ENCODE assay signal across 9 cellular contexts in genomic region chr17:49575524-49576120, GRCh38. TPM values are rescaled to one million over a fixed set of nuclear protein-coding genes. Genes with fewer than 3 reads are reported as not detected.
DNase-seq lines count a peak whose midpoint lies in the region; ATAC-seq and TF ChIP-seq lines count a peak whose summit lies in the region.
"Had no signal": no experiment of that assay in that cellular context is flagged by ENCODE, and none has a peak within 500 bp of the region (broad histone marks: within the 10 kb centered on the region; RNA-seq: fewer than 3 reads in every experiment).

Gene NXPH3, plus strand, starts transcription at chr17:49575871. Its CDS starts 349 bp downstream, at chr17:49576220.

- DNase-seq in NCI-H1436 (lab: John Stamatoyannopoulos, UW) (peak; percentile 72), NCI-H1436 treated with DMSO at 0.1 percent for 48 hours (lab: John Stamatoyannopoulos, UW) (no peak), NCI-H226 (peak; percentile 47), epithelial cell of esophagus (ENCODE audit: low read depth) (peak; percentile 66), naive B cell (peak; percentile 39), HCEC 1CT (no peak)
- DNase-seq in activated CD8-positive, alpha-beta memory T cell treated with anti-CD3 and anti-CD28 coated beads, Interleukin-2, amount 10 ng/mL, durations not matched to agents 7 days and 5 days: peak; percentile 75

- H3K4me1 Mint-ChIP-seq in activated CD8-positive, alpha-beta memory T cell treated with anti-CD3 and anti-CD28 coated beads, Interleukin-2, amount 10 ng/mL, durations not matched to agents 7 days and 5 days: peaks cover 22% of the 10 kb centered on the region
- peaks cover 13 to 27% (median 15%) of the 10 kb centered on the region in 3 donors for H3K4me1 Mint-ChIP-seq in naive B cell
- peaks cover 29% of the 10 kb centered on the region for H3K4me1 Mint-ChIP-seq in stimulated activated naive CD8-positive, alpha-beta T cell treated with anti-CD3 and anti-CD28 coated beads, Interleukin-15, Interleukin-2, amounts not matched to agents 100 ng/mL and 50 ng/mL, for 24 hours (ENCODE audit: low read depth)

- H3K27ac Mint-ChIP-seq in activated CD8-positive, alpha-beta memory T cell treated with anti-CD3 and anti-CD28 coated beads, Interleukin-2, amount 10 ng/mL, durations not matched to agents 7 days and 5 days: no peak within 1 kb of the TSS
- H3K27ac Mint-ChIP-seq in naive B cell: no peak within 1 kb of the TSS
- no peak within 1 kb of the TSS for H3K27ac Mint-ChIP-seq in stimulated activated naive CD8-positive, alpha-beta T cell treated with anti-CD3 and anti-CD28 coated beads, Interleukin-15, Interleukin-2, amounts not matched to agents 100 ng/mL and 50 ng/mL, for 24 hours

- H3K36me3 Mint-ChIP-seq in activated CD8-positive, alpha-beta memory T cell treated with anti-CD3 and anti-CD28 coated beads, Interleukin-2, amount 10 ng/mL, durations not matched to agents 7 days and 5 days: no peaks in the 10 kb centered on the region
- no peaks in the 10 kb centered on the region for H3K36me3 Mint-ChIP-seq in naive B cell
- H3K36me3 Mint-ChIP-seq in stimulated activated naive CD8-positive, alpha-beta T cell treated with anti-CD3 and anti-CD28 coated beads, Interleukin-15, Interleukin-2, amounts not matched to agents 100 ng/mL and 50 ng/mL, for 24 hours (ENCODE audit: low read depth): no peaks in the 10 kb centered on the region

- peaks cover 65% of the 10 kb centered on the region for H3K27me3 Mint-ChIP-seq in activated CD8-positive, alpha-beta memory T cell treated with anti-CD3 and anti-CD28 coated beads, Interleukin-2, amount 10 ng/mL, durations not matched to agents 7 days and 5 days
- peaks cover 41 to 81% (median 73%) of the 10 kb centered on the region in 3 donors for H3K27me3 Mint-ChIP-seq in naive B cell
- peaks cover 47% of the 10 kb centered on the region for H3K27me3 Mint-ChIP-seq in stimulated activated naive CD8-positive, alpha-beta T cell treated with anti-CD3 and anti-CD28 coated beads, Interleukin-15, Interleukin-2, amounts not matched to agents 100 ng/mL and 50 ng/mL, for 24 hours

- peak within 1 kb of the TSS; percentile 55 for H3K4me3 ChIP-seq in epithelial cell of esophagus (ENCODE audit: low read length)

- CTCF ChIA-PET in activated CD8-positive, alpha-beta memory T cell treated with anti-CD3 and anti-CD28 coated beads, Interleukin-2, amount 10 ng/mL, durations not matched to agents 7 days and 5 days (lab: Charles Lee): interaction anchor here (0.7 to 14.5 kb wide), 13 partner anchors 10 to 422 kb away, joined by 3 to 734 read pairs (median 6); partner anchors contain the start of gene SLC35B1

- no peak for TF ChIP-seq CTCF in epithelial cell of esophagus (IDR thresholded peaks at IDR 0.05; ENCODE audit: insufficient read depth, low read depth, low read length, missing control alignments)

- H3K4me3 Mint-ChIP-seq in activated CD8-positive, alpha-beta memory T cell treated with anti-CD3 and anti-CD28 coated beads, Interleukin-2, amount 10 ng/mL, durations not matched to agents 7 days and 5 days: peak within 1 kb of the TSS; percentile 64
- H3K4me3 Mint-ChIP-seq in naive B cell: peak within 1 kb of the TSS; percentile 30 to 84 (median 80)
- peak within 1 kb of the TSS; percentile 71 for H3K4me3 Mint-ChIP-seq in stimulated activated naive CD8-positive, alpha-beta T cell treated with anti-CD3 and anti-CD28 coated beads, Interleukin-15, Interleukin-2, amounts not matched to agents 100 ng/mL and 50 ng/mL, for 24 hours

- no peaks in the 10 kb centered on the region for H3K9me3 Mint-ChIP-seq in activated CD8-positive, alpha-beta memory T cell treated with anti-CD3 and anti-CD28 coated beads, Interleukin-2, amount 10 ng/mL, durations not matched to agents 7 days and 5 days (ENCODE audit: low read depth)
- H3K9me3 Mint-ChIP-seq in naive B cell: no peaks in the 10 kb centered on the region
- H3K9me3 Mint-ChIP-seq in stimulated activated naive CD8-positive, alpha-beta T cell treated with anti-CD3 and anti-CD28 coated beads, Interleukin-15, Interleukin-2, amounts not matched to agents 100 ng/mL and 50 ng/mL, for 24 hours: no peaks in the 10 kb centered on the region

- peak; percentile 94 for ATAC-seq in activated CD8-positive, alpha-beta memory T cell treated with anti-CD3 and anti-CD28 coated beads, Interleukin-2, amount 10 ng/mL, durations not matched to agents 7 days and 5 days
- peak; percentile 77 to 79 for ATAC-seq in naive B cell (ENCODE audit: low read depth in 2 of 2)

RNA-seq across cellular contexts. Expression of gene NXPH3, which starts in this region (rescaled TPM):
- under 1 TPM in 1 of 2 experiments, not detected in 1; 0.09 TPM for total RNA-seq in activated CD8-positive, alpha-beta memory T cell treated with anti-CD3 and anti-CD28 coated beads, Interleukin-2, amount 10 ng/mL, durations not matched to agents 7 days and 5 days
- polyA plus RNA-seq in naive B cell (ENCODE audit: low read depth in 6 of 6): not detected
- total RNA-seq: mononuclear cell had no signal

Comparison
In these comparisons a context has a peak if more than half of its experiments do, and no peak if none do; other contexts are left out.
1. DNase-seq: peak in NCI-H1436 (single experiment), NCI-H226 (single experiment) and epithelial cell of esophagus (single experiment); none in NCI-H1436 treated with DMSO at 0.1 percent for 48 hours (single experiment) and HCEC 1CT (single experiment).
2. Peak in DNase-seq and ATAC-seq in activated CD8-positive, alpha-beta memory T cell treated with anti-CD3 and anti-CD28 coated beads, Interleukin-2, amount 10 ng/mL, durations not matched to agents 7 days and 5 days; RNA of the gene not detected or under 1 TPM.
3. Peak in DNase-seq and ATAC-seq in naive B cell; RNA of the gene not detected or under 1 TPM.
4. Peak in every context shown above with its lines, with median percentiles within 50 percentile points of each other: H3K4me3 Mint-ChIP-seq.